Comparison of ENCODE assay signal across 14 cellular contexts in the genomic region with DNA sequence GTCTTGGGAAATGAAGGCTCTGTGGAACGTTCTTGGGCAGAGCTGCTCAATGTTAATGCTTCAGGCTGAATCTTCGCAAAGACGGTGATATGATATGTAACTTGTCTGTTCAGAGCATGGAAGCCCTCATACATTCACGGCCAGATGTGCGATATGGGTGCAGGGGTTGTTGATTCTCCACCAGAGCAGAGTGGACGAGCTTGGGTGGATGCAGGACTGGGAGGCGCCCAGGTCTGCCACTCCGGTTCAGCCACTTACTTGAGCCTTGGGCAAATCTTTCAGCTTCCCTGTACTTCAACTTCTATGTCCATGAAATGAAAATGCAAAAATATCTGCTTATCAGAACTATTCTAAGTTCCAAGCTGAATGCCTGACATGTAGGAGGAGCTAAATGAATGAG. TPM values are rescaled to one million over a fixed set of nuclear protein-coding genes. Genes with fewer than 3 reads are reported as not detected.
DNase-seq lines count a peak whose midpoint lies in the region; ATAC-seq and TF ChIP-seq lines count a peak whose summit lies in the region.
"Had no signal": no experiment of that assay in that cellular context is flagged by ENCODE, and none has a peak within 500 bp of the region (broad histone marks: within the 10 kb centered on the region; RNA-seq: fewer than 3 reads in every experiment).

No MANE protein-coding gene starts in this region.

- peak overlapping the region; percentile 32; the same call in 1 of the 2 replicates for H4K5ac ChIP-seq in IMR-90 (ENCODE audit: low read depth, low read length)

- intact Hi-C loops in IMR-90 (cut with micrococcal nuclease): loop anchor here (2.0 kb wide), 1 partner anchor 74 kb away; no protein-coding TSS in a partner anchor
- intact Hi-C loops in esophagus muscularis mucosa (cut with DNase I): no loop called here
- intact Hi-C loops in body of pancreas (cut with DNase I): no loop called here

- H4K91ac ChIP-seq in IMR-90 (ENCODE audit: insufficient read depth, low read depth, low read length): peak overlapping the region; percentile 74

- no peaks in the 10 kb centered on the region for H3K27me3 Mint-ChIP-seq in mesothelial cell of epicardium (ENCODE audit: low read depth)

- H3K4me3 Mint-ChIP-seq in mesothelial cell of epicardium: peak overlapping the region; percentile 58

- peaks cover 3% of the 10 kb centered on the region; the same call in 1 of the 2 replicates for H3K9me3 ChIP-seq in IMR-90 (ENCODE audit: control insufficient read depth, insufficient read depth, low read length)
- peaks cover 0 to 9% (median 3%) of the 10 kb centered on the region in 4 donors for H3K9me3 ChIP-seq in esophagus muscularis mucosa
- H3K9me3 ChIP-seq in suprapubic skin: no peaks in the 10 kb centered on the region
- H3K9me3 ChIP-seq in body of pancreas: no peaks in the 10 kb centered on the region

- H3K18ac ChIP-seq in IMR-90 (ENCODE audit: low read depth, low read length): peak overlapping the region; percentile 58

- H3K4me2 ChIP-seq in IMR-90 (ENCODE audit: low read depth, low read length): peak overlapping the region; percentile 3; the same call in 1 of the 2 replicates

- no peak overlapping the region for H3K23ac ChIP-seq in IMR-90 (ENCODE audit: low read depth, low read length)

- H3K36me3 Mint-ChIP-seq in mesothelial cell of epicardium: peaks cover 32% of the 10 kb centered on the region

- in situ Hi-C loops in IMR-90 (cut with MboI; ENCODE audit: low sequenced_read_pairs): no loop called here

- H2AFZ ChIP-seq in IMR-90 (replicated peaks; ENCODE audit: low read length, poor library complexity): no peak overlapping the region

- no TSS peak for BruUV-seq in IMR-90 (replicated peaks; lab: Mats Ljungman, UMichigan)

- 80% methylated on average over 3 of the region's 8 CpGs; no CpG with 5 or more reads in 1 of the 2 experiments for whole genome bisulfite sequencing in IMR-90 (ENCODE audit: extremely low coverage in 2 of 2, insufficient read length in 1 of 2), 2 experiments
- 71% methylated on average over 8 of the region's 8 CpGs for WGBS in esophagus muscularis mucosa
- 54% methylated on average over 8 of the region's 8 CpGs for WGBS in suprapubic skin
- 82 to 94% methylated on average over 8 of the region's 8 CpGs for WGBS in body of pancreas, 2 donors

- no peak overlapping the region for H2BK120ac ChIP-seq in IMR-90 (ENCODE audit: low read depth, low read length)

- H2BK20ac ChIP-seq in IMR-90 (ENCODE audit: low read depth, low read length): peak overlapping the region; percentile 59

- H2AK5ac ChIP-seq in IMR-90 (ENCODE audit: low read depth, low read length): peak overlapping the region; percentile 5; the same call in 1 of the 2 replicates

- H2BK5ac ChIP-seq in IMR-90 (ENCODE audit: low read depth, low read length, poor library complexity, severe bottlenecking): no peak overlapping the region

- ATAC-seq in IMR-90 (ENCODE audit: low read depth): no peak
- ATAC-seq in HG03159 (IDR thresholded peaks at IDR 0.05; ENCODE audit: unreplicated experiment): no peak
- no peak for ATAC-seq in body of pancreas

- H3K36me3 ChIP-seq in IMR-90 (ENCODE audit: control insufficient read depth, insufficient read depth, low read length) (peaks cover 18% of the 10 kb centered on the region), esophagus muscularis mucosa (peaks cover 4 to 44% (median 24%) of the 10 kb centered on the region in 4 donors), suprapubic skin (peaks cover 4% of the 10 kb centered on the region), body of pancreas (replicated peaks in 1 of 2; ENCODE audit: insufficient read depth in 1 of 2, low read depth in 2 of 2) (no peaks in the 10 kb centered on the region)

- CTCF ChIA-PET in IMR-90 (lab: Yijun Ruan, JAX): interaction anchor here (1.1 to 1.6 kb wide), 2 partner anchors 19 to 275 kb away, joined by 3 read pairs; no protein-coding TSS in a partner anchor

- peak overlapping the region; percentile 97 for H3K27ac Mint-ChIP-seq in mesothelial cell of epicardium

- H3K9me3 Mint-ChIP-seq in mesothelial cell of epicardium: peaks cover 27% of the 10 kb centered on the region

- TF ChIP-seq EP300 in esophagus muscularis mucosa (IDR thresholded peaks at IDR 0.05) (no peak), suprapubic skin (IDR thresholded peaks at IDR 0.05) (no peak)

- H4K8ac ChIP-seq in IMR-90 (ENCODE audit: low read depth in 2 of 2, low read length in 2 of 2): no peak overlapping the region

- no peak for TF ChIP-seq CTCF in IMR-90 (conservative IDR thresholded peaks at IDR 0.05; ENCODE audit: low read depth, low read length)
- no peak for TF ChIP-seq CTCF in esophagus muscularis mucosa (IDR thresholded peaks at IDR 0.05)
- TF ChIP-seq CTCF in mesothelial cell of epicardium (IDR thresholded peaks at IDR 0.05; ENCODE audit: unreplicated experiment): no peak
- TF ChIP-seq CTCF in suprapubic skin (IDR thresholded peaks at IDR 0.05): no peak
- no peak for TF ChIP-seq CTCF in body of pancreas (IDR thresholded peaks at IDR 0.05)

- H3K4me3 ChIP-seq in IMR-90 (ENCODE audit: insufficient read depth, low read depth, low read length) (no peak overlapping the region), esophagus muscularis mucosa (no peak overlapping the region), suprapubic skin (peak overlapping the region; percentile 39), body of pancreas (no peak overlapping the region)

- no peak overlapping the region for H3K56ac ChIP-seq in IMR-90 (ENCODE audit: extremely low read depth, insufficient read depth, low read length)

- no peak overlapping the region for H2BK15ac ChIP-seq in IMR-90 (ENCODE audit: low read depth, low read length)

- no peak for TF ChIP-seq RAD21 in IMR-90 (IDR thresholded peaks at IDR 0.05; ENCODE audit: low read length)

- H3K14ac ChIP-seq in IMR-90 (replicated peaks; ENCODE audit: low read depth, low read length): 0 out of 2 replicates have a peak overlapping the region, but pooled peaks have one; percentile 18

- H3K27me3 ChIP-seq in IMR-90 (ENCODE audit: control insufficient read depth, insufficient read depth, low read length) (no peaks in the 10 kb centered on the region), esophagus muscularis mucosa (no peaks in the 10 kb centered on the region), suprapubic skin (no peaks in the 10 kb centered on the region), body of pancreas (no peaks in the 10 kb centered on the region)

- no peak for TF ChIP-seq POLR2A in IMR-90 (IDR thresholded peaks at IDR 0.05; ENCODE audit: low read depth, low read length)
- TF ChIP-seq POLR2A in esophagus muscularis mucosa (IDR thresholded peaks at IDR 0.05; ENCODE audit: low read depth): no peak
- TF ChIP-seq POLR2A in suprapubic skin (IDR thresholded peaks at IDR 0.05): no peak
- TF ChIP-seq POLR2A in body of pancreas (IDR thresholded peaks at IDR 0.05): no peak

- H3K9ac ChIP-seq in IMR-90 (ENCODE audit: low read depth, low read length): no peak overlapping the region

- peak overlapping the region; percentile 42; the same call in 1 of the 2 replicates for H3K4ac ChIP-seq in IMR-90 (ENCODE audit: low read depth, low read length)

- H3K27ac ChIP-seq in IMR-90 (ENCODE audit: insufficient read depth, low read length): peak overlapping the region; percentile 74; the same call in 1 of the 2 replicates
- no peak overlapping the region for H3K27ac ChIP-seq in esophagus muscularis mucosa (replicated peaks in 1 of 4)
- peak overlapping the region; percentile 86 for H3K27ac ChIP-seq in suprapubic skin
- peak overlapping the region in 1 of 4 donors; percentile 12 for H3K27ac ChIP-seq in body of pancreas

- H2AK9ac ChIP-seq in IMR-90 (replicated peaks; ENCODE audit: low read depth, low read length, poor library complexity): no peak overlapping the region

- H3K79me1 ChIP-seq in IMR-90 (ENCODE audit: low read depth in 1 of 2, low read length in 2 of 2): peaks cover 0 to 12% of the 10 kb centered on the region in 2 experiments; a peak in 3 of 4 replicates

- peaks cover 12% of the 10 kb centered on the region; the same call in 1 of the 2 replicates for H3K9me1 ChIP-seq in IMR-90 (ENCODE audit: insufficient read depth, low read length)

- DNase-seq in IMR-90 (no peak), esophagus muscularis mucosa (ENCODE audit: extremely low spot score) (peak; percentile 89), mesothelial cell of epicardium (ENCODE audit: low spot score in 2 of 2, unreplicated experiment in 2 of 2) (no peak), suprapubic skin (ENCODE audit: low spot score in 2 of 2) (no peak), body of pancreas (no peak), SK-N-DZ (ENCODE audit: low spot score) (no peak), inferior parietal cortex (ENCODE audit: extremely low spot score) (no peak)
- DNase-seq: C1 segment of cervical spinal cord, DMS 273 treated with DMSO at 0.1 percent for 48 hours, MM.1S, NCI-H1105 treated with DMSO at 0.1 percent for 48 hours, NCI-H187 treated with DMSO at 0.1 percent for 48 hours, NCI-H446 had no signal

- POLR2A ChIA-PET in IMR-90 (lab: Charles Lee; ENCODE audit: unreplicated experiment): no interaction called here

- H3K4me1 Mint-ChIP-seq in mesothelial cell of epicardium: peaks cover 52% of the 10 kb centered on the region

- H3K4me1 ChIP-seq in IMR-90 (ENCODE audit: control insufficient read depth, insufficient read depth, low read length) (peaks cover 20% of the 10 kb centered on the region), esophagus muscularis mucosa (peaks cover 21 to 40% (median 24%) of the 10 kb centered on the region in 4 donors), suprapubic skin (peaks cover 31% of the 10 kb centered on the region), body of pancreas (peaks cover 14% of the 10 kb centered on the region)

- no peaks in the 10 kb centered on the region for H4K20me1 ChIP-seq in IMR-90 (ENCODE audit: insufficient read depth, low read length)

- dilution Hi-C loops in IMR-90 (cut with HindIII; ENCODE audit: low sequenced_read_pairs, unreplicated experiment): no loop called here

TF ChIP-seq in IMR-90, 13 proteins besides CTCF, POLR2A, EP300 and RAD21 (continues in another document):
- no peak for TF ChIP-seq RFX5 (IDR thresholded peaks at IDR 0.05; ENCODE audit: low read depth, low read length)

RNA-seq across cellular contexts. Expression of a gene that starts 47.4 kb away (rescaled TPM):
- total RNA-seq in IMR-90 (2012; rRNA removed) (0.36 and 3.3 TPM in 2 replicates), esophagus muscularis mucosa (under 1 TPM in 1 of 4 donors, not detected in 3; 0.99 TPM), mesothelial cell of epicardium (7.5 to 9.1 TPM (median 7.7 TPM) in 3 replicates), suprapubic skin (not detected), body of pancreas (1 to 10 TPM in 1 of 2 donors, not detected in 1; 1.0 TPM)
- polyA plus RNA-seq in IMR-90 (2012; rRNA removed): 2.3 and 3.5 TPM in 2 replicates
- polyA plus RNA-seq in IMR-90 (2012; cell fraction: cytosol; rRNA removed): 0.19 and 0.22 TPM in 2 replicates
- 0.22 TPM in 1 of 2 replicates, not detected in the other for polyA plus RNA-seq in IMR-90 (2012; cell fraction: nucleus; rRNA removed; ENCODE audit: low replicate concordance)
- polyA plus RNA-seq in SK-N-DZ (2014; cell fraction: cytosol; rRNA removed): 35.5 and 36.3 TPM in 2 replicates
- polyA plus RNA-seq in SK-N-DZ (2014; cell fraction: nucleus; rRNA removed): 19.1 and 24.2 TPM in 2 replicates

Comparison
In these comparisons a context has a peak if more than half of its experiments do, and no peak if none do; other contexts are left out.
1. H3K27ac ChIP-seq: peak in IMR-90 (single experiment) and suprapubic skin (single experiment); none in esophagus muscularis mucosa (0 of 4).